Comparison of ENCODE assay signal across 9 cellular contexts in the genomic region with DNA sequence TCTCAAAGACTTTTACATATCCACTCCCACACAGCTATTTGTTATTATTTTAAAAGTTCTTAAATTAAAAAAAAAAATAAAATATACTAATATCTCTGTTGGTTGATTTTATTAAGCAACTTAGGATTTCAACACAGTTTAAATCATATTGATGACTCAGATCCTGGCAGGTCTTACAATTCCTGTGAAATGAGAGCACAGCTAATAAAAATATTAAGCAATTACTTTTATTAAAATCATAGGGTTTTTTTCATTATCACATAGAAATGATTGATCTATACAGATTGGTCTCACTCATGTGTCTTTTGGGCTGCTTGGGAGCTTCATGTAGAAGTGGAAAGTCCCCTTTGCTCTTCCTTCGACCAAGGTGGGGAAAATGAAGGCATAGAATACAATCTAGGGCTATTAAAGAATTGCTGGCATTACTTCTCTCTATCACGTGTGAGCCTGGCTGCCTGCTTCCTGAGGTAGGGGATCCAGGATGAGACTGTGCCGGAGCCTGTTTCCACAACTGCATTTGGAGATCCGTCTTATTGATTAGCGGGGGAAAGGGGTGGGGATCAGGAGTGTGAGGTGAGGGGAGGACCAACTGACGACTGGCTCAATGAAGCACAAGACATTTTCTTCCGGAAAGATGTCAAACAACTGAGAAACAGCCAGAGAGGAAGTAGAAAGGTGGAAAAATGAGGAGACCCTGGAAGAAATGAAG.
DNase-seq lines count a peak whose midpoint lies in the region; ATAC-seq and TF ChIP-seq lines count a peak whose summit lies in the region.
"Had no signal": no experiment of that assay in that cellular context is flagged by ENCODE, and none has a peak within 500 bp of the region (broad histone marks: within the 10 kb centered on the region; RNA-seq: fewer than 3 reads in every experiment).

No MANE protein-coding gene starts in this region.

- ATAC-seq in gastroesophageal sphincter (peak; percentile 68), HG03196 (IDR thresholded peaks at IDR 0.05; ENCODE audit: unreplicated experiment) (no peak), HG02981 (IDR thresholded peaks at IDR 0.05; ENCODE audit: unreplicated experiment) (no peak)
- no peak for ATAC-seq in activated naive CD8-positive, alpha-beta T cell treated with anti-CD3 and anti-CD28 coated beads, Interleukin-2, amount 50 U/mL, for 24 hours

- H3K4me1 ChIP-seq in gastroesophageal sphincter, result peaks cover 0 to 18% (median 0%) of the 10 kb centered on the region in 3 donors

- H3K9me3 ChIP-seq in gastroesophageal sphincter, result no peaks in the 10 kb centered on the region

- peaks cover 4% of the 10 kb centered on the region for H3K9me3 Mint-ChIP-seq in activated naive CD8-positive, alpha-beta T cell treated with anti-CD3 and anti-CD28 coated beads, Interleukin-2, amount 50 U/mL, for 24 hours
- H3K9me3 Mint-ChIP-seq: activated naive CD8-positive, alpha-beta T cell treated with anti-CD3 and anti-CD28 coated beads, Interleukin-2, amount 10 ng/mL, durations not matched to agents 7 days and 5 days had no signal

- 0 to 20% methylated on average over 4 to 7 of the region's 7 CpGs for WGBS in gastroesophageal sphincter (ENCODE audit: low coverage in 1 of 2), 2 donors

- DNase-seq in DMS53 (lab: John Stamatoyannopoulos, UW) (peak; percentile 68), SK-N-DZ (ENCODE audit: low spot score) (peak; percentile 54), pons (ENCODE audit: low spot score) (peak; percentile 62), kidney glomerular epithelial cell (lab: John Stamatoyannopoulos, UW) (no peak)
- no peak for DNase-seq in activated naive CD8-positive, alpha-beta T cell treated with anti-CD3 and anti-CD28 coated beads, Interleukin-2, amount 50 U/mL, for 24 hours
- DNase-seq: activated naive CD8-positive, alpha-beta T cell treated with anti-CD3 and anti-CD28 coated beads, Interleukin-2, amount 10 ng/mL, durations not matched to agents 7 days and 5 days had no signal

- H3K36me3 Mint-ChIP-seq in activated naive CD8-positive, alpha-beta T cell treated with anti-CD3 and anti-CD28 coated beads, Interleukin-2, amount 50 U/mL, for 24 hours (ENCODE audit: low read depth), result no peaks in the 10 kb centered on the region
- H3K36me3 Mint-ChIP-seq: activated naive CD8-positive, alpha-beta T cell treated with anti-CD3 and anti-CD28 coated beads, Interleukin-2, amount 10 ng/mL, durations not matched to agents 7 days and 5 days had no signal

- H3K27ac Mint-ChIP-seq in activated naive CD8-positive, alpha-beta T cell treated with anti-CD3 and anti-CD28 coated beads, Interleukin-2, amount 50 U/mL, for 24 hours, result no peak overlapping the region
- H3K27ac Mint-ChIP-seq: activated naive CD8-positive, alpha-beta T cell treated with anti-CD3 and anti-CD28 coated beads, Interleukin-2, amount 10 ng/mL, durations not matched to agents 7 days and 5 days had no signal

- H3K4me1 Mint-ChIP-seq in activated naive CD8-positive, alpha-beta T cell treated with anti-CD3 and anti-CD28 coated beads, Interleukin-2, amount 50 U/mL, for 24 hours, result no peaks in the 10 kb centered on the region
- H3K4me1 Mint-ChIP-seq: activated naive CD8-positive, alpha-beta T cell treated with anti-CD3 and anti-CD28 coated beads, Interleukin-2, amount 10 ng/mL, durations not matched to agents 7 days and 5 days had no signal

- peak overlapping the region; percentile 4 to 70 (median 58) for H3K27ac ChIP-seq in gastroesophageal sphincter

- TF ChIP-seq CTCF in gastroesophageal sphincter (IDR thresholded peaks at IDR 0.05), result no peak

- H3K4me3 Mint-ChIP-seq in activated naive CD8-positive, alpha-beta T cell treated with anti-CD3 and anti-CD28 coated beads, Interleukin-2, amount 50 U/mL, for 24 hours, result no peak overlapping the region
- H3K4me3 Mint-ChIP-seq: activated naive CD8-positive, alpha-beta T cell treated with anti-CD3 and anti-CD28 coated beads, Interleukin-2, amount 10 ng/mL, durations not matched to agents 7 days and 5 days had no signal

- no peak for TF ChIP-seq POLR2A in gastroesophageal sphincter (IDR thresholded peaks at IDR 0.05)

- peak overlapping the region; percentile 37 to 48 for H3K4me3 ChIP-seq in gastroesophageal sphincter

- no peak for TF ChIP-seq EP300 in gastroesophageal sphincter (IDR thresholded peaks at IDR 0.05)

- no peaks in the 10 kb centered on the region for H3K27me3 ChIP-seq in gastroesophageal sphincter

- H3K27me3 Mint-ChIP-seq in activated naive CD8-positive, alpha-beta T cell treated with anti-CD3 and anti-CD28 coated beads, Interleukin-2, amount 50 U/mL, for 24 hours, result no peaks in the 10 kb centered on the region
- H3K27me3 Mint-ChIP-seq: activated naive CD8-positive, alpha-beta T cell treated with anti-CD3 and anti-CD28 coated beads, Interleukin-2, amount 10 ng/mL, durations not matched to agents 7 days and 5 days had no signal

- no peaks in the 10 kb centered on the region for H3K36me3 ChIP-seq in gastroesophageal sphincter

Comparison
In these comparisons a context has a peak if more than half of its experiments do, and no peak if none do; other contexts are left out.
1. DNase-seq: peak in DMS53 (single experiment), SK-N-DZ (single experiment) and pons (single experiment); none in activated naive CD8-positive, alpha-beta T cell treated with anti-CD3 and anti-CD28 coated beads, Interleukin-2, amount 50 U/mL, for 24 hours (single experiment) and kidney glomerular epithelial cell (single experiment).